Comparison of ENCODE assay signal across 20 cellular contexts in genomic region chr5:50726475-50727148, GRCh38.
DNase-seq lines count a peak whose midpoint lies in the region; ATAC-seq, FAIRE-seq and TF ChIP-seq lines count a peak whose summit lies in the region.
"Had no signal": no experiment of that assay in that cellular context is flagged by ENCODE, and none has a peak within 500 bp of the region (broad histone marks: within the 10 kb centered on the region; RNA-seq: fewer than 3 reads in every experiment).

No MANE protein-coding gene starts in this region.

- H3K36me3 ChIP-seq in astrocyte (ENCODE audit: insufficient read depth, low read length) = no peaks in the 10 kb centered on the region

- H3K79me2 ChIP-seq in astrocyte (ENCODE audit: insufficient read depth, low read length) = no peaks in the 10 kb centered on the region

- H3K27me3 Mint-ChIP-seq in astrocyte (ENCODE audit: low read depth, unreplicated experiment) = no peaks in the 10 kb centered on the region
- no peaks in the 10 kb centered on the region for H3K27me3 Mint-ChIP-seq in natural killer cell treated with Interleukin-12 subunit alpha and Interleukin-12 subunit beta and Interleukin-15 and Interleukin-18, amount 100 ng/mL, for 72 hours

- H3K4me1 ChIP-seq in astrocyte (ENCODE audit: insufficient read depth, low read length) = no peaks in the 10 kb centered on the region

- H2AFZ ChIP-seq in astrocyte (ENCODE audit: low read depth, low read length) = no peak overlapping the region
- H2AFZ ChIP-seq: GM23248 had no signal

- DNase-seq in activated CD4-positive, CD25-positive, alpha-beta regulatory T cell (lab: John Stamatoyannopoulos, UW) = no peak
- DNase-seq in astrocyte (ENCODE audit: low read depth) = no peak
- DNase-seq in natural killer cell treated with Interleukin-12 subunit alpha and Interleukin-12 subunit beta and Interleukin-15 and Interleukin-18, amount 100 ng/mL, for 72 hours (ENCODE audit: low spot score) = no peak
- DNase-seq in central memory CD4-positive, alpha-beta T cell = no peak
- no peak for DNase-seq in NCI-H1092 (lab: John Stamatoyannopoulos, UW)
- DNase-seq: effector CD4-positive, alpha-beta T cell; NCI-H1694 treated with DMSO at 0.1 percent for 48 hours; NCI-H774; nucleus accumbens had no signal

- no peak for TF ChIP-seq CTCF in astrocyte (IDR thresholded peaks at IDR 0.05; ENCODE audit: insufficient read depth, low read depth, low read length)

- peak; percentile 25 to 56 for ATAC-seq in activated CD4-positive, CD25-positive, alpha-beta regulatory T cell treated with anti-CD3 and anti-CD28 coated beads, Interleukin-2, amount 50 U/mL, for 24 hours
- ATAC-seq in HG03520 (IDR thresholded peaks at IDR 0.05; ENCODE audit: unreplicated experiment) (peak; percentile 14), GM19035 (IDR thresholded peaks at IDR 0.05; ENCODE audit: unreplicated experiment) (no peak)
- ATAC-seq in natural killer cell treated with Interleukin-12 subunit alpha and Interleukin-12 subunit beta and Interleukin-15 and Interleukin-18, amount 100 ng/mL, for 72 hours = peak in 1 of 2 donors; percentile 27
- ATAC-seq: K562, sciatic nerve had no signal

- no peak overlapping the region for H3K27ac ChIP-seq in astrocyte (ENCODE audit: low read depth, low read length)
- H3K27ac ChIP-seq: GM23248 had no signal

- H3K9ac ChIP-seq in astrocyte (ENCODE audit: low read length) = no peak overlapping the region
- H3K9ac ChIP-seq: GM23248 had no signal

- no peaks in the 10 kb centered on the region for H3K36me3 Mint-ChIP-seq in astrocyte (ENCODE audit: low read depth, unreplicated experiment)
- H3K36me3 Mint-ChIP-seq in natural killer cell treated with Interleukin-12 subunit alpha and Interleukin-12 subunit beta and Interleukin-15 and Interleukin-18, amount 100 ng/mL, for 72 hours = peaks cover 5% of the 10 kb centered on the region

- peak overlapping the region; percentile 1 for H3K27ac Mint-ChIP-seq in astrocyte (ENCODE audit: unreplicated experiment)
- H3K27ac Mint-ChIP-seq in natural killer cell treated with Interleukin-12 subunit alpha and Interleukin-12 subunit beta and Interleukin-15 and Interleukin-18, amount 100 ng/mL, for 72 hours = peak overlapping the region; percentile 77 to 88
- H3K27ac Mint-ChIP-seq: T-helper 1 cell treated with Interleukin-12 subunit alpha and Interleukin-12 subunit beta and Interleukin-4 antibody, amounts not matched to agents 30 μg/mL and 1 μg/mL, for 36 hours had no signal

- peaks cover 11% of the 10 kb centered on the region for H4K20me1 ChIP-seq in astrocyte (ENCODE audit: insufficient read depth, low read length)

- no peak overlapping the region for H3K4me2 ChIP-seq in astrocyte (ENCODE audit: low read length)

- H3K27me3 ChIP-seq in astrocyte (ENCODE audit: insufficient read depth, low read length) = no peaks in the 10 kb centered on the region

- FAIRE-seq in astrocyte (lab: Jason Lieb, UNC) = no peak
- FAIRE-seq: A204.1, frontal cortex, G401.6, K562 had no signal

- H3K4me3 ChIP-seq in astrocyte (ENCODE audit: insufficient read depth, low read depth, low read length) = no peak overlapping the region
- H3K4me3 ChIP-seq: GM23248, K562, lung had no signal

- H3K9me3 Mint-ChIP-seq in astrocyte (ENCODE audit: unreplicated experiment) = no peaks in the 10 kb centered on the region
- H3K9me3 Mint-ChIP-seq in natural killer cell treated with Interleukin-12 subunit alpha and Interleukin-12 subunit beta and Interleukin-15 and Interleukin-18, amount 100 ng/mL, for 72 hours = no peaks in the 10 kb centered on the region

- H3K4me1 Mint-ChIP-seq in astrocyte (ENCODE audit: low read depth, unreplicated experiment) = peaks cover 18% of the 10 kb centered on the region
- peaks cover 46 to 63% of the 10 kb centered on the region in 2 donors for H3K4me1 Mint-ChIP-seq in natural killer cell treated with Interleukin-12 subunit alpha and Interleukin-12 subunit beta and Interleukin-15 and Interleukin-18, amount 100 ng/mL, for 72 hours (ENCODE audit: low read depth in 2 of 2)

- H3K4me3 Mint-ChIP-seq in astrocyte (ENCODE audit: unreplicated experiment) = no peak overlapping the region
- H3K4me3 Mint-ChIP-seq in natural killer cell treated with Interleukin-12 subunit alpha and Interleukin-12 subunit beta and Interleukin-15 and Interleukin-18, amount 100 ng/mL, for 72 hours = peak overlapping the region; percentile 50
- H3K4me3 Mint-ChIP-seq: T-helper 1 cell treated with Interleukin-12 subunit alpha and Interleukin-12 subunit beta and Interleukin-4 antibody, amounts not matched to agents 30 μg/mL and 1 μg/mL, for 36 hours had no signal

- H3K9me3 ChIP-seq in astrocyte (ENCODE audit: insufficient read depth, low read depth, low read length) = no peaks in the 10 kb centered on the region
